32 cellular contexts compared by ENCODE assay signal in genomic region chr20:46034039-46034438, GRCh38. TPM values are rescaled to one million over a fixed set of nuclear protein-coding genes. Genes with fewer than 3 reads are reported as not detected.
"Had no signal": no experiment of that assay in that cellular context is flagged by ENCODE, and none has a peak within 500 bp of the region (broad histone marks: within the 10 kb centered on the region; RNA-seq: fewer than 3 reads in every experiment).

No MANE protein-coding gene starts in this region.

- ATAC-seq: activated naive CD8-positive, alpha-beta T cell treated with anti-CD3 and anti-CD28 coated beads, Interleukin-2, amount 50 U/mL, for 24 hours; activated T-cell treated with anti-CD3 and anti-CD28 coated beads, Interleukin-2, amount 50 U/mL, for 4 hours; PC-3; Right ventricle myocardium inferior had no signal

- H3K9me3 ChIP-seq: Peyer's patch had no signal

- DNase-seq: activated B cell treated with CpG ODN at 0.5 μM for 24 hours; activated CD4-positive, alpha-beta memory T cell treated with anti-CD3 and anti-CD28 coated beads for 36 hours; activated CD4-positive, alpha-beta T cell treated with anti-CD3 and anti-CD28 coated beads for 4 hours; activated CD4-positive, alpha-beta T cell treated with anti-CD3 and anti-CD28 coated beads, Interleukin-2, amount 50 U/mL, for 1 hour; activated CD4-positive, CD25-positive, alpha-beta regulatory T cell treated with anti-CD3 and anti-CD28 coated beads, Interleukin-2, amount 50 U/mL, for 72 hours; activated CD8-positive, alpha-beta memory T cell treated with anti-CD3 and anti-CD28 coated beads, Interleukin-2, amount 50 U/mL, for 4 hours; activated naive CD4-positive, alpha-beta T cell treated with anti-CD3 and anti-CD28 coated beads, Interleukin-2, amount 10 ng/mL, durations not matched to agents 7 days and 5 days; activated naive CD8-positive, alpha-beta T cell treated with anti-CD3 and anti-CD28 coated beads, Interleukin-2, amount 50 U/mL, for 24 hours; activated T-cell treated with anti-CD3 and anti-CD28 coated beads for 4 hours; activated T-cell treated with anti-CD3 and anti-CD28 coated beads, Interleukin-2, amount 50 U/mL, for 4 hours; anterior cingulate cortex; cerebellar nuclear complex; MM.1S; MV-4-11; NCI-H1092; NCI-H1436 treated with DMSO at 0.1 percent for 48 hours; NCI-H1694 treated with DMSO at 0.1 percent for 48 hours; NCI-H2029; NCI-H510A; NCI-H526; NCI-H748 treated with DMSO at 0.1 percent for 48 hours; NK-92 treated with Interleukin-12 subunit alpha and Interleukin-12 subunit beta, amount 100 ng/mL, for 24 hours; PC-3; Peyer's patch; SIG-M5; SW 1271; T-helper 1 cell; T-helper 2 cell; T-helper 9 cell had no signal

- H3K4me3 ChIP-seq: Peyer's patch had no signal

- H3K4me1 ChIP-seq: Peyer's patch had no signal

- H3K36me3 ChIP-seq: Peyer's patch had no signal

RNA-seq across cellular contexts. Expression of gene SLC12A5, which starts 5.0 kb away (rescaled TPM):
- total RNA-seq: activated B cell treated with CpG ODN at 0.5 μM for 24 hours; activated T-cell treated with anti-CD3 and anti-CD28 coated beads, Interleukin-2, amount 50 U/mL, for 4 hours; activated T-helper 1 cell treated with anti-CD3 and anti-CD28 coated beads, Interleukin-12 subunit alpha, Interleukin-12 subunit beta, Interleukin-2, Interleukin-4 antibody, amounts not matched to agents 30 ng/mL and 10 ng/mL and 1 ng/mL, durations not matched to agents 14 hours and 24 hours and 36 hours; bronchial epithelial cell; Peyer's patch; Right ventricle myocardium inferior had no signal
